ENCODE assay signal across 15 cellular contexts in the genomic region with DNA sequence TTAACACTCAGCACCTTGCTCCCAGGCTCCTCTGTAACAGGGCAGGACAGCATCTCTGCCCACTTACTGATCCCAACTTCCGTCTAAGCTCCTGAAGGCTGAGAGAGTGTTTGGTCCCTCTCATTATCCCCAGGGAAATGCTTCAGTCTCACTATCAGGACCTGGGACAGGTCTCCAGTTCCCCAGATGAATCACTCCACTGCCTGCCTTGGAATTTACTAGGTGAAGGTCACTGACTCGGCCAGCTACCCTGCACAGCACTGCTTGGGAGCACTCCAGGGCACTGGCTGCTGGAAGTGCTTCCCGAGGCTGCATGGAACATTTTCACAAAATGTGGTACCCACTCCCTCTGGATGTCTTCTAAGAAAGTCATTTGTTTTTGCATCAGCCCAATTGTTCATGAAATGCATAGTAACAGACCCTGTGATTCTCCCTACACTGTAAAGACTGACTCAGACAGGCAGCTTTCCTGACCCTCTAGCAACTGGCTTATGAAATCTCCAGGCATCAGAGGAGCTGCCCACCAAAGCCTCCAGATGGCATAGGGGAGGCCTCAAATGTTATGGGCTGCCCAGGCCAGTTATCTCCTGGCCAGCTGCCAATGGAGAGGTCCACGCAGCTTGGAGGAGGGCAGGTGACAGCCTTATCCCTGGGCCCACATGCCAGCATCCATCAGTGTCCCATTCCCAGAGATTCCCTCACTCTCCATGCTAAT.
DNase-seq lines count a peak whose midpoint lies in the region; ATAC-seq, FAIRE-seq and TF ChIP-seq lines count a peak whose summit lies in the region.
"Had no signal": no experiment of that assay in that cellular context is flagged by ENCODE, and none has a peak within 500 bp of the region (broad histone marks: within the 10 kb centered on the region; RNA-seq: fewer than 3 reads in every experiment).

No MANE protein-coding gene starts in this region.

- FAIRE-seq in GM12878 (lab: Jason Lieb, UNC), result no peak

- SMC1A ChIA-PET in GM12878 (lab: Charles Lee; ENCODE audit: uncharacterized antibody, unreplicated experiment), result no interaction called here

- TF ChIP-seq EP300 in GM12878 (IDR thresholded peaks at IDR 0.05; ENCODE audit: borderline replicate concordance in 1 of 2, control insufficient read depth in 1 of 2, low read depth in 2 of 2, low read length in 2 of 2), result no peak

- TF ChIP-seq POLR2A in GM12878 (IDR thresholded peaks at IDR 0.05; ENCODE audit: low read depth, low read length), result no peak

- H4K20me1 ChIP-seq in GM12878 (ENCODE audit: control insufficient read depth, insufficient read depth), result no peaks in the 10 kb centered on the region; the same call in 1 of the 2 replicates

- H3K27ac ChIP-seq in GM12878 (ENCODE audit: control insufficient read depth, insufficient read depth) (no peak overlapping the region), upper lobe of right lung (no peak overlapping the region)
- H3K27ac ChIP-seq: SK-N-MC, stomach had no signal

- H3K4me1 Mint-ChIP-seq in HFFc6 (ENCODE audit: low read depth), result peaks cover 8% of the 10 kb centered on the region
- no peaks in the 10 kb centered on the region for H3K4me1 Mint-ChIP-seq in activated T-helper 2 cell treated with anti-CD3 and anti-CD28 coated beads, Interferon-gamma antibody, Interleukin-2, Interleukin-4, amounts not matched to agents 10 μg/mL and 5 μg/mL and 100 μg/mL, durations not matched to agents 14 hours and 24 hours and 36 hours (ENCODE audit: low read depth)
- H3K4me1 Mint-ChIP-seq: activated naive CD8-positive, alpha-beta T cell treated with anti-CD3 and anti-CD28 coated beads for 36 hours; IgD-negative memory B cell had no signal

- ATAC-seq in GM12878, result no peak
- no peak for ATAC-seq in HG02884 (IDR thresholded peaks at IDR 0.05; ENCODE audit: unreplicated experiment)
- ATAC-seq in upper lobe of right lung, result no peak

- peak; percentile 41 for DNase-seq in Caki2 (ENCODE audit: low read depth)
- peak; percentile 63 for DNase-seq in HFFc6
- no peak for DNase-seq in GM12878 (ENCODE audit: low read depth, low spot score)
- peak; percentile 68 for DNase-seq in kidney glomerular epithelial cell (lab: John Stamatoyannopoulos, UW)
- no peak for DNase-seq in activated T-helper 2 cell treated with anti-CD3 and anti-CD28 coated beads, Interferon-gamma antibody, Interleukin-2, Interleukin-4, amounts not matched to agents 10 μg/mL and 5 μg/mL and 100 μg/mL, durations not matched to agents 14 hours and 24 hours and 36 hours (ENCODE audit: low spot score)
- no peak for DNase-seq in upper lobe of right lung
- DNase-seq in NCI-H774 (lab: John Stamatoyannopoulos, UW), result no peak
- DNase-seq: activated CD4-positive, alpha-beta T cell treated with anti-CD3 and anti-CD28 coated beads, Interleukin-2, amount 50 U/mL, for 4 hours; activated naive CD8-positive, alpha-beta T cell treated with anti-CD3 and anti-CD28 coated beads for 36 hours; NCI-H226; stomach had no signal

- H3K4me1 ChIP-seq in GM12878 (ENCODE audit: control insufficient read depth, insufficient read depth, low read length), result no peaks in the 10 kb centered on the region
- H3K4me1 ChIP-seq in upper lobe of right lung, result no peaks in the 10 kb centered on the region
- H3K4me1 ChIP-seq: stomach had no signal

- no peaks in the 10 kb centered on the region; the same call in 1 of the 2 replicates for H3K27me3 Mint-ChIP-seq in HFFc6 (ENCODE audit: insufficient read depth)
- H3K27me3 Mint-ChIP-seq in activated T-helper 2 cell treated with anti-CD3 and anti-CD28 coated beads, Interferon-gamma antibody, Interleukin-2, Interleukin-4, amounts not matched to agents 10 μg/mL and 5 μg/mL and 100 μg/mL, durations not matched to agents 14 hours and 24 hours and 36 hours (ENCODE audit: low read depth), result no peaks in the 10 kb centered on the region
- H3K27me3 Mint-ChIP-seq: activated naive CD8-positive, alpha-beta T cell treated with anti-CD3 and anti-CD28 coated beads for 36 hours; IgD-negative memory B cell had no signal

- H3K27ac Mint-ChIP-seq in HFFc6, result no peak overlapping the region
- no peak overlapping the region for H3K27ac Mint-ChIP-seq in activated T-helper 2 cell treated with anti-CD3 and anti-CD28 coated beads, Interferon-gamma antibody, Interleukin-2, Interleukin-4, amounts not matched to agents 10 μg/mL and 5 μg/mL and 100 μg/mL, durations not matched to agents 14 hours and 24 hours and 36 hours
- H3K27ac Mint-ChIP-seq: activated naive CD8-positive, alpha-beta T cell treated with anti-CD3 and anti-CD28 coated beads for 36 hours had no signal

- no peak for TF ChIP-seq RAD21 in GM12878 (IDR thresholded peaks at IDR 0.05; ENCODE audit: insufficient read depth, low read depth, low read length)

- WGBS in GM12878 (ENCODE audit: insufficient coverage, insufficient replicate concordance, low lambda C conversion rate, missing lambda C conversion rate), result 2% methylated on average over 4 of the region's 4 CpGs

- no peaks in the 10 kb centered on the region; a peak in 1 of 4 replicates for H3K27me3 ChIP-seq in GM12878 (replicated peaks in 1 of 2; ENCODE audit: control insufficient read depth in 2 of 2, insufficient read depth in 2 of 2, low read length in 1 of 2)
- no peaks in the 10 kb centered on the region for H3K27me3 ChIP-seq in upper lobe of right lung
- H3K27me3 ChIP-seq: stomach had no signal

- intact Hi-C loops in GM12878 (cut with micrococcal nuclease; ENCODE audit: unreplicated experiment) (no loop called here), upper lobe of right lung (cut with DNase I) (no loop called here)
- intact Hi-C loops in activated T-helper 2 cell treated with anti-CD3 and anti-CD28 coated beads, Interferon-gamma antibody, Interleukin-2, Interleukin-4, amounts not matched to agents 10 μg/mL and 5 μg/mL and 100 μg/mL, durations not matched to agents 14 hours and 24 hours and 36 hours (cut with micrococcal nuclease), result no loop called here

- RAD21 ChIA-PET in GM12878 (lab: Charles Lee; ENCODE audit: unreplicated experiment), result no interaction called here

- POLR2A ChIA-PET in GM12878 (lab: Charles Lee), result no interaction called here

- BruUV-seq in GM12878 (replicated peaks; lab: Mats Ljungman, UMichigan), result no TSS peak

- H3K4me3 ChIP-seq in GM12878 (no peak overlapping the region), upper lobe of right lung (no peak overlapping the region)
- H3K4me3 ChIP-seq: SK-N-MC, stomach had no signal

- H2AFZ ChIP-seq in GM12878 (ENCODE audit: control insufficient read depth, low read depth, low read length), result no peak overlapping the region

- H3K9me3 Mint-ChIP-seq in HFFc6, result peaks cover 4% of the 10 kb centered on the region; the same call in 1 of the 2 replicates
- no peaks in the 10 kb centered on the region for H3K9me3 Mint-ChIP-seq in activated T-helper 2 cell treated with anti-CD3 and anti-CD28 coated beads, Interferon-gamma antibody, Interleukin-2, Interleukin-4, amounts not matched to agents 10 μg/mL and 5 μg/mL and 100 μg/mL, durations not matched to agents 14 hours and 24 hours and 36 hours
- H3K9me3 Mint-ChIP-seq: activated naive CD8-positive, alpha-beta T cell treated with anti-CD3 and anti-CD28 coated beads for 36 hours; neural crest cell had no signal

- no peak overlapping the region for H3K9ac ChIP-seq in GM12878 (ENCODE audit: control insufficient read depth, insufficient read depth, low read length)

- H3K4me2 ChIP-seq in GM12878 (ENCODE audit: control insufficient read depth, insufficient read depth), result no peak overlapping the region

- H3K4me3 Mint-ChIP-seq in HFFc6, result no peak overlapping the region
- no peak overlapping the region for H3K4me3 Mint-ChIP-seq in activated T-helper 2 cell treated with anti-CD3 and anti-CD28 coated beads, Interferon-gamma antibody, Interleukin-2, Interleukin-4, amounts not matched to agents 10 μg/mL and 5 μg/mL and 100 μg/mL, durations not matched to agents 14 hours and 24 hours and 36 hours (ENCODE audit: low read depth)
- H3K4me3 Mint-ChIP-seq: activated naive CD8-positive, alpha-beta T cell treated with anti-CD3 and anti-CD28 coated beads for 36 hours; IgD-negative memory B cell; neural crest cell had no signal

- no peaks in the 10 kb centered on the region for H3K36me3 ChIP-seq in GM12878 (ENCODE audit: control insufficient read depth in 2 of 2, insufficient read depth in 2 of 2, low read length in 1 of 2)
- no peaks in the 10 kb centered on the region for H3K36me3 ChIP-seq in upper lobe of right lung
- H3K36me3 ChIP-seq: stomach had no signal

- H3K79me2 ChIP-seq in GM12878 (ENCODE audit: control insufficient read depth, insufficient read depth, low read length), result no peaks in the 10 kb centered on the region

- in situ Hi-C loops in Caki2 (cut with HindIII; ENCODE audit: low pct_unique_long_range_greater_than_20kb, low sequenced_read_pairs) (no loop called here), GM12878 (cut with MboI) (no loop called here)

- H3K9me3 ChIP-seq in GM12878 (replicated peaks; ENCODE audit: control insufficient read depth, insufficient read depth, low read length), result no peaks in the 10 kb centered on the region
- H3K9me3 ChIP-seq in upper lobe of right lung, result no peaks in the 10 kb centered on the region
- H3K9me3 ChIP-seq: stomach had no signal

- H3K36me3 Mint-ChIP-seq in HFFc6 (ENCODE audit: low read depth), result no peaks in the 10 kb centered on the region
- H3K36me3 Mint-ChIP-seq in activated T-helper 2 cell treated with anti-CD3 and anti-CD28 coated beads, Interferon-gamma antibody, Interleukin-2, Interleukin-4, amounts not matched to agents 10 μg/mL and 5 μg/mL and 100 μg/mL, durations not matched to agents 14 hours and 24 hours and 36 hours (ENCODE audit: low read depth), result no peaks in the 10 kb centered on the region
- H3K36me3 Mint-ChIP-seq: activated naive CD8-positive, alpha-beta T cell treated with anti-CD3 and anti-CD28 coated beads for 36 hours had no signal

- CTCF ChIA-PET in GM12878 (lab: Yijun Ruan, JAX), result no interaction called here

- TF ChIP-seq CTCF in HFFc6 (IDR thresholded peaks at IDR 0.05) (no peak), GM12878 (IDR thresholded peaks at IDR 0.05 in 2 of 3, conservative IDR thresholded peaks at IDR 0.05 in 1 of 3; ENCODE audit: control insufficient read depth in 2 of 3, extremely low read depth in 1 of 3, insufficient read depth in 1 of 3, low read depth in 3 of 3, low read length in 3 of 3) (no peak), upper lobe of right lung (IDR thresholded peaks at IDR 0.05) (no peak)

TF ChIP-seq in GM12878, 131 proteins besides CTCF, POLR2A, EP300 and RAD21 (continues in another document):
- no peak for TF ChIP-seq BHLHE40 (IDR thresholded peaks at IDR 0.05; ENCODE audit: borderline replicate concordance in 1 of 2, low read depth in 2 of 2, low read length in 1 of 2)

Comparison
In these comparisons a context has a peak if more than half of its experiments do, and no peak if none do; other contexts are left out.
1. DNase-seq: peak in Caki2 (single experiment), HFFc6 (single experiment) and kidney glomerular epithelial cell (single experiment); none in GM12878 (single experiment), activated T-helper 2 cell treated with anti-CD3 and anti-CD28 coated beads, Interferon-gamma antibody, Interleukin-2, Interleukin-4, amounts not matched to agents 10 μg/mL and 5 μg/mL and 100 μg/mL, durations not matched to agents 14 hours and 24 hours and 36 hours (single experiment), upper lobe of right lung (single experiment) and NCI-H774 (single experiment).